ENCODE assay signal across 8 cellular contexts in the genomic region with DNA sequence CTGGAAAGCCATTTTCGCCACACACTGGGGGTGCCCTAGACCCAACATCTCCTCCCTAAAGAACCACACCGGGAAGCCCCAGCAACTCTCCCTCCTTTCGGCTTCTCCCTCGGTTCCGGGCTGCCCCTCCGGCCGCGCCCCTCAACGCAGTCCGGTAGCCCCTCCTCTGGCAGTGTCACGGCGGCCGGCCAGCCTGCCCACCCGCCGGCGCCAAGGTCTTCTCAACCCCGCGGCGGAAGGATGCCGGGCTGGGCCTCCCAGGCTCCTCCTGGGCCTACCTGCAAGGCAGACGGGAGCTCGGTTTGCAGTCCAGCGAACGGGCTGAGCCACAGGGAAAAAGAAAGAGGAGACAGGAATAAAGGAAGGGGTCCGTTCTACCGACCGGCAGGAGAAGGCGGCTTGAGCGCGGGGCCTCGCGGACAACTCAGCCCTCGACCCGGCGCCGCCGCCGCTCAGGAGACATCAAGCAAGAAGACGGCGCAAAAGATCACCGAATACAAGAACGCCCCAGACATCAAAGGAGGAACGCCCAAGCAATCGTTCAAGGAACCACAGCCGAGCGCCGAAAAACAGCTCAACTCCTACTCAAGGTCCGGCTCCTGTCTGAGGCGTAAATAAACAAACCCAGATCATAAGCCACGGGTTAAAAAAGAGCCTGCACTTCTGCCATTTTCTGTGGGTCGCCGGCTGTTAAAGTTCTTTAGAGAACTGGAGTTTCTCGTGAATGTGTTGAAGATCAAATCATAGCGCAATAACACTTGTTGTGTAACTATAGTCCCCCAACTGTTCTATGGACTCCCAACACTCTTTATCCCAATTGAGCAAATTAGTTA. TPM values are rescaled to one million over a fixed set of nuclear protein-coding genes. Genes with fewer than 3 reads are reported as not detected.
DNase-seq lines count a peak whose midpoint lies in the region; TF ChIP-seq lines count a peak whose summit lies in the region.

A gene with protein sequence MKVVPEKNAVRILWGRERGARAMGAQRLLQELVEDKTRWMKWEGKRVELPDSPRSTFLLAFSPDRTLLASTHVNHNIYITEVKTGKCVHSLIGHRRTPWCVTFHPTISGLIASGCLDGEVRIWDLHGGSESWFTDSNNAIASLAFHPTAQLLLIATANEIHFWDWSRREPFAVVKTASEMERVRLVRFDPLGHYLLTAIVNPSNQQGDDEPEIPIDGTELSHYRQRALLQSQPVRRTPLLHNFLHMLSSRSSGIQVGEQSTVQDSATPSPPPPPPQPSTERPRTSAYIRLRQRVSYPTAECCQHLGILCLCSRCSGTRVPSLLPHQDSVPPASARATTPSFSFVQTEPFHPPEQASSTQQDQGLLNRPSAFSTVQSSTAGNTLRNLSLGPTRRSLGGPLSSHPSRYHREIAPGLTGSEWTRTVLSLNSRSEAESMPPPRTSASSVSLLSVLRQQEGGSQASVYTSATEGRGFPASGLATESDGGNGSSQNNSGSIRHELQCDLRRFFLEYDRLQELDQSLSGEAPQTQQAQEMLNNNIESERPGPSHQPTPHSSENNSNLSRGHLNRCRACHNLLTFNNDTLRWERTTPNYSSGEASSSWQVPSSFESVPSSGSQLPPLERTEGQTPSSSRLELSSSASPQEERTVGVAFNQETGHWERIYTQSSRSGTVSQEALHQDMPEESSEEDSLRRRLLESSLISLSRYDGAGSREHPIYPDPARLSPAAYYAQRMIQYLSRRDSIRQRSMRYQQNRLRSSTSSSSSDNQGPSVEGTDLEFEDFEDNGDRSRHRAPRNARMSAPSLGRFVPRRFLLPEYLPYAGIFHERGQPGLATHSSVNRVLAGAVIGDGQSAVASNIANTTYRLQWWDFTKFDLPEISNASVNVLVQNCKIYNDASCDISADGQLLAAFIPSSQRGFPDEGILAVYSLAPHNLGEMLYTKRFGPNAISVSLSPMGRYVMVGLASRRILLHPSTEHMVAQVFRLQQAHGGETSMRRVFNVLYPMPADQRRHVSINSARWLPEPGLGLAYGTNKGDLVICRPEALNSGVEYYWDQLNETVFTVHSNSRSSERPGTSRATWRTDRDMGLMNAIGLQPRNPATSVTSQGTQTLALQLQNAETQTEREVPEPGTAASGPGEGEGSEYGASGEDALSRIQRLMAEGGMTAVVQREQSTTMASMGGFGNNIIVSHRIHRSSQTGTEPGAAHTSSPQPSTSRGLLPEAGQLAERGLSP (N-terminal part only) (minus strand): TSS at position 474 of the 833 bp plus-strand sequence. CDS start 45,643 bp downstream, outside the sequence.

- H3K9me3 Mint-ChIP-seq in neural crest cell, result no peaks in the 10 kb centered on the region

- H3K4me1 Mint-ChIP-seq in neural crest cell, result peaks cover 35% of the 10 kb centered on the region

- H3K36me3 ChIP-seq in H7 (replicated peaks; ENCODE audit: control insufficient read depth, insufficient read depth, low read length) (no peaks in the 10 kb centered on the region), MG63 (no peaks in the 10 kb centered on the region), stomach (no peaks in the 10 kb centered on the region)

- no peaks in the 10 kb centered on the region for H3K36me3 Mint-ChIP-seq in neural crest cell (ENCODE audit: low read depth)

- no peaks in the 10 kb centered on the region for H3K27me3 Mint-ChIP-seq in neural crest cell (ENCODE audit: low read depth)

- peak within 1 kb of the TSS; percentile 99 for H3K4me3 Mint-ChIP-seq in neural crest cell

- no peak for TF ChIP-seq EP300 in stomach (IDR thresholded peaks at IDR 0.05)

- peak within 1 kb of the TSS; percentile 95 for H3K27ac Mint-ChIP-seq in neural crest cell (ENCODE audit: unreplicated experiment)

- peak within 1 kb of the TSS; percentile 60 to 92 (median 89) for H3K27ac ChIP-seq in stomach

- H3K4me1 ChIP-seq in stomach, result peaks cover 37 to 55% (median 47%) of the 10 kb centered on the region in 4 donors

- TF ChIP-seq POLR2A in stomach (IDR thresholded peaks at IDR 0.05), result no peak

- H3K27me3 ChIP-seq in H7 (ENCODE audit: control insufficient read depth, insufficient read depth, low read length), result no peaks in the 10 kb centered on the region
- H3K27me3 ChIP-seq in MG63, result no peaks in the 10 kb centered on the region
- no peaks in the 10 kb centered on the region for H3K27me3 ChIP-seq in stomach

- 1 to 2% (median 1%) methylated on average over 46 to 54 of the region's 54 CpGs for WGBS in stomach, 5 donors

- peak within 1 kb of the TSS; percentile 78 for H3K4me3 ChIP-seq in H7 (ENCODE audit: insufficient read depth, low read depth, low read length)
- peak within 1 kb of the TSS; percentile 92 for H3K4me3 ChIP-seq in MG63
- peak within 1 kb of the TSS; percentile 81 to 89 for H3K4me3 ChIP-seq in foreskin fibroblast (ENCODE audit: low read depth in 1 of 2, low read length in 2 of 2)
- peak within 1 kb of the TSS; percentile 68 to 99 (median 96) for H3K4me3 ChIP-seq in stomach

- intact Hi-C loops in stomach (cut with DNase I; ENCODE audit: low total_unique reads), result no loop called here

- TF ChIP-seq CTCF in foreskin fibroblast (IDR thresholded peaks at IDR 0.05; ENCODE audit: low read depth, low read length) (no peak), neural crest cell (conservative IDR thresholded peaks at IDR 0.05) (no peak), stomach (IDR thresholded peaks at IDR 0.05) (no peak)

- no peaks in the 10 kb centered on the region for H3K9me3 ChIP-seq in MG63
- no peaks in the 10 kb centered on the region for H3K9me3 ChIP-seq in stomach

- DNase-seq in ELR (ENCODE audit: low read depth), result peak; percentile 94
- peak; percentile 86 for DNase-seq in H7
- peak; percentile 85 for DNase-seq in MG63
- peak; percentile 53 for DNase-seq in SIG-M5 (lab: John Stamatoyannopoulos, UW)
- DNase-seq in activated gamma-delta T cell (lab: John Stamatoyannopoulos, UW), result peak; percentile 35
- peak; percentile 88 to 96 for DNase-seq in foreskin fibroblast
- DNase-seq in neural crest cell (ENCODE audit: low read depth, low spot score), result peak; percentile 80
- DNase-seq in stomach, result peak; percentile 85

RNA-seq across cellular contexts. Expression of the gene that starts here (rescaled TPM):
- total RNA-seq in H7 (2014; rRNA removed; shearing (Covaris generic)), result 36.8 and 42.5 TPM in 2 replicates
- total RNA-seq in MG63 (2014; rRNA removed; shearing (Covaris generic); ENCODE audit: low replicate concordance), result 17.0 and 17.7 TPM in 2 replicates
- 42.6 and 45.8 TPM in 2 replicates for total RNA-seq in neural crest cell
- total RNA-seq in stomach, result 10 to 100 TPM; 22.3 to 59.4 (median 37.3) TPM
- 1 to 10 TPM; 4.6 to 7.3 (median 4.7) TPM for polyA plus RNA-seq in stomach

Comparison
In these comparisons a context has a peak if more than half of its experiments do, and no peak if none do; other contexts are left out.
1. Peak in every context shown above with its lines: DNase-seq, H3K4me3 ChIP-seq and H3K27ac ChIP-seq.
2. DNase-seq: peak in every context shown above with its lines; median percentile 94 in ELR; 92 in foreskin fibroblast; 86 in H7; 85 in MG63; 85 in stomach; 80 in neural crest cell; 53 in SIG-M5; 35 in activated gamma-delta T cell.